ENCODE assay signal across 12 cellular contexts in genomic region chr13:59477011-59477410, GRCh38.
A peak's percentile ranks its signal among the peaks of the same experiment; 100 is the strongest.
DNase-seq lines count a peak whose midpoint lies in the region; ATAC-seq and TF ChIP-seq lines count a peak whose summit lies in the region.
"Had no signal": no experiment of that assay in that cellular context is flagged by ENCODE, and none has a peak within 500 bp of the region (broad histone marks: within the 10 kb centered on the region; RNA-seq: fewer than 3 reads in every experiment).

No MANE protein-coding gene starts in this region.

- ATAC-seq in heart left ventricle (peak in 1 of 4 donors; percentile 26), left cardiac atrium (no peak)

- intact Hi-C loops in heart left ventricle (cut with DNase I) (loop anchor here in 3 of 10 donors (10.0 kb wide), 2 partner anchors 82 to 198 kb away; no protein-coding TSS in a partner anchor), left cardiac atrium (cut with DNase I) (no loop called here)

- H3K36me3 Mint-ChIP-seq in chondrocyte (ENCODE audit: low read depth) (no peaks in the 10 kb centered on the region), progenitor cell of endocrine pancreas (ENCODE audit: insufficient read depth) (no peaks in the 10 kb centered on the region)

- TF ChIP-seq CTCF in heart left ventricle (IDR thresholded peaks at IDR 0.05) (peak in 10 of 12 donors; percentile 21 to 51 (median 34)), chondrocyte (IDR thresholded peaks at IDR 0.05) (peak; percentile 60), progenitor cell of endocrine pancreas (IDR thresholded peaks at IDR 0.05; ENCODE audit: unreplicated experiment) (peak; percentile 22)

- no peak overlapping the region for H3K27ac Mint-ChIP-seq in chondrocyte (ENCODE audit: unreplicated experiment)
- no peak overlapping the region for H3K27ac Mint-ChIP-seq in progenitor cell of endocrine pancreas

- H3K27me3 Mint-ChIP-seq in chondrocyte (ENCODE audit: low read depth), result no peaks in the 10 kb centered on the region
- H3K27me3 Mint-ChIP-seq in progenitor cell of endocrine pancreas, result no peaks in the 10 kb centered on the region

- H3K36me3 ChIP-seq in heart left ventricle, result no peaks in the 10 kb centered on the region

- H3K4me1 Mint-ChIP-seq in chondrocyte (ENCODE audit: low read depth), result peaks cover 14% of the 10 kb centered on the region
- peaks cover 2% of the 10 kb centered on the region for H3K4me1 Mint-ChIP-seq in progenitor cell of endocrine pancreas (ENCODE audit: low read depth)

- TF ChIP-seq EP300 in Ishikawa (IDR thresholded peaks at IDR 0.05; ENCODE audit: borderline replicate concordance), result no peak

- WGBS in heart left ventricle, 4 donors, result 56 to 77% (median 65%) methylated on average over 3 of the region's 3 CpGs

- TF ChIP-seq RAD21 in Ishikawa (IDR thresholded peaks at IDR 0.05; ENCODE audit: low read depth), result peak; percentile 37; the same call in 1 of the 2 replicates

- H3K27me3 ChIP-seq in heart left ventricle, result no peaks in the 10 kb centered on the region

- H3K9me3 ChIP-seq in heart left ventricle, result no peaks in the 10 kb centered on the region

- no peak overlapping the region for H3K4me3 Mint-ChIP-seq in chondrocyte (ENCODE audit: unreplicated experiment)
- no peak overlapping the region for H3K4me3 Mint-ChIP-seq in progenitor cell of endocrine pancreas (ENCODE audit: low read depth)

- H3K4me3 ChIP-seq in heart left ventricle, result no peak overlapping the region

- no peak for TF ChIP-seq POLR2A in heart left ventricle (IDR thresholded peaks at IDR 0.05)

- H3K4me1 ChIP-seq in heart left ventricle, result peaks cover 0 to 54% (median 17%) of the 10 kb centered on the region in 12 donors

- peak overlapping the region in 6 of 12 donors; percentile 12 to 48 (median 33) for H3K27ac ChIP-seq in heart left ventricle

- DNase-seq in heart left ventricle (no peak), left cardiac atrium (no peak), chondrocyte (ENCODE audit: low spot score) (no peak), progenitor cell of endocrine pancreas (ENCODE audit: low spot score, unreplicated experiment) (no peak), SW480 (ENCODE audit: low spot score) (no peak), A172 (ENCODE audit: low spot score) (no peak), nucleus accumbens (lab: John Stamatoyannopoulos, UW) (no peak)
- DNase-seq: C1 segment of cervical spinal cord; caudate nucleus; NCI-H2029; stimulated activated CD4-positive, alpha-beta T cell treated with anti-CD3 and anti-CD28 coated beads, Interleukin-4, amount 100 ng/mL, for 24 hours had no signal

- H3K9me3 Mint-ChIP-seq in chondrocyte (ENCODE audit: low read depth) (no peaks in the 10 kb centered on the region), progenitor cell of endocrine pancreas (ENCODE audit: low read depth) (no peaks in the 10 kb centered on the region)

TF ChIP-seq in Ishikawa, 13 proteins besides CTCF, POLR2A, EP300 and RAD21:
- no peak for TF ChIP-seq ZBTB7A (IDR thresholded peaks at IDR 0.05; ENCODE audit: low read depth)
- no peak for TF ChIP-seq TCF12 (IDR thresholded peaks at IDR 0.05; ENCODE audit: low read depth)
- TF ChIP-seq NFIC (IDR thresholded peaks at IDR 0.05), result no peak
- no peak for TF ChIP-seq YY1 (IDR thresholded peaks at IDR 0.05; ENCODE audit: low read depth)
- no peak for TF ChIP-seq TAF1 (IDR thresholded peaks at IDR 0.05; ENCODE audit: low read depth)
- no peak for TF ChIP-seq USF1 (IDR thresholded peaks at IDR 0.05)
- TF ChIP-seq MAX (IDR thresholded peaks at IDR 0.05), result no peak
- no peak for TF ChIP-seq CEBPB (IDR thresholded peaks at IDR 0.05)
- no peak for TF ChIP-seq FOXM1 (IDR thresholded peaks at IDR 0.05; ENCODE audit: borderline replicate concordance, low read depth)
- no peak for TF ChIP-seq CREB1 (IDR thresholded peaks at IDR 0.05; ENCODE audit: low read depth)
- no peak for TF ChIP-seq TEAD4 (IDR thresholded peaks at IDR 0.05)
- no peak for TF ChIP-seq REST (IDR thresholded peaks at IDR 0.05; ENCODE audit: low read depth)
- TF ChIP-seq EGR1 (IDR thresholded peaks at IDR 0.05), result no peak
